16 cellular contexts compared by ENCODE assay signal in genomic region chr17:50637829-50638571, GRCh38. TPM values are rescaled to one million over a fixed set of nuclear protein-coding genes. Genes with fewer than 3 reads are reported as not detected.
DNase-seq lines count a peak whose midpoint lies in the region; ATAC-seq, FAIRE-seq and TF ChIP-seq lines count a peak whose summit lies in the region.
"Had no signal": no experiment of that assay in that cellular context is flagged by ENCODE, and none has a peak within 500 bp of the region (broad histone marks: within the 10 kb centered on the region; RNA-seq: fewer than 3 reads in every experiment).

No MANE protein-coding gene starts in this region.

- no peak for TF ChIP-seq POLR2A in endothelial cell of umbilical vein (IDR thresholded peaks at IDR 0.05; ENCODE audit: low read depth, low read length)

- H3K9me3 ChIP-seq in BLaER1: no peaks in the 10 kb centered on the region
- no peaks in the 10 kb centered on the region for H3K9me3 ChIP-seq in endothelial cell of umbilical vein (replicated peaks; ENCODE audit: control insufficient read depth, insufficient read depth, low read length)
- H3K9me3 ChIP-seq: HAP-1, vagina had no signal

- dilution Hi-C loops in endothelial cell of umbilical vein (cut with MboI; ENCODE audit: extremely low pct_ligation_motif_present, low sequenced_read_pairs): no loop called here

- no peaks in the 10 kb centered on the region for H3K36me3 ChIP-seq in BLaER1
- no peaks in the 10 kb centered on the region for H3K36me3 ChIP-seq in endothelial cell of umbilical vein (ENCODE audit: control insufficient read depth in 2 of 2, extremely low read depth in 1 of 2, insufficient read depth in 2 of 2, low read length in 2 of 2)
- H3K36me3 ChIP-seq: HAP-1, vagina had no signal

- H3K9me1 ChIP-seq in endothelial cell of umbilical vein (replicated peaks; ENCODE audit: control insufficient read depth, extremely low read depth, insufficient read depth, low read length): no peaks in the 10 kb centered on the region

- H3K27me3 Mint-ChIP-seq in nephron progenitor cell (ENCODE audit: low read depth, poor library complexity): peaks cover 68% of the 10 kb centered on the region

- POLR2A ChIA-PET in endothelial cell of umbilical vein (lab: Charles Lee): interaction anchor here (2.8 kb wide), 1 partner anchor 23 kb away, joined by 23 read pairs; no protein-coding TSS in a partner anchor

- intact Hi-C loops in endothelial cell of umbilical vein (cut with micrococcal nuclease): no loop called here

- FAIRE-seq in endothelial cell of umbilical vein (lab: Jason Lieb, UNC): no peak

- H3K4me3 ChIP-seq in BLaER1 (no peak overlapping the region), endothelial cell of umbilical vein (replicated peaks in 1 of 3; ENCODE audit: insufficient read depth in 1 of 3, low read depth in 1 of 3, low read length in 3 of 3) (no peak overlapping the region)
- H3K4me3 ChIP-seq: HAP-1, vagina had no signal

- no peaks in the 10 kb centered on the region for H3K36me3 Mint-ChIP-seq in nephron progenitor cell (ENCODE audit: low read depth)
- H3K36me3 Mint-ChIP-seq: activated naive CD4-positive, alpha-beta T cell treated with anti-CD3 and anti-CD28 coated beads, Interleukin-2, amount 50 U/mL, for 72 hours; memory B cell had no signal

- H3K27me3 ChIP-seq in BLaER1 (peaks cover 49% of the 10 kb centered on the region), endothelial cell of umbilical vein (ENCODE audit: control insufficient read depth in 2 of 2, insufficient read depth in 2 of 2, low read length in 2 of 2) (no peaks in the 10 kb centered on the region)
- H3K27me3 ChIP-seq: vagina had no signal

- no peaks in the 10 kb centered on the region for H3K9me3 Mint-ChIP-seq in nephron progenitor cell
- H3K9me3 Mint-ChIP-seq: activated naive CD4-positive, alpha-beta T cell treated with anti-CD3 and anti-CD28 coated beads, Interleukin-2, amount 50 U/mL, for 72 hours; memory B cell had no signal

- peak overlapping the region; percentile 72 for H3K27ac Mint-ChIP-seq in nephron progenitor cell
- H3K27ac Mint-ChIP-seq: activated naive CD4-positive, alpha-beta T cell treated with anti-CD3 and anti-CD28 coated beads, Interleukin-2, amount 50 U/mL, for 72 hours; memory B cell had no signal

- H3K4me1 ChIP-seq in BLaER1 (peaks cover 47% of the 10 kb centered on the region), endothelial cell of umbilical vein (ENCODE audit: control insufficient read depth, extremely low read depth, insufficient read depth, low read length) (peaks cover 46% of the 10 kb centered on the region)
- H3K4me1 ChIP-seq: HAP-1 had no signal

- no TSS peak for BruUV-seq in endothelial cell of umbilical vein (replicated peaks; lab: Mats Ljungman, UMichigan)

- no peak overlapping the region for H3K9ac ChIP-seq in BLaER1
- no peak overlapping the region for H3K9ac ChIP-seq in endothelial cell of umbilical vein (replicated peaks; ENCODE audit: extremely low read depth, insufficient read depth, low read length)

- CTCF ChIA-PET in endothelial cell of umbilical vein (lab: Charles Lee): interaction anchor here (0.8 to 7.0 kb wide), 13 partner anchors 10 to 241 kb away, joined by 3 to 96 read pairs (median 7); partner anchors contain the start of gene LRRC59

- no peak overlapping the region for H2AFZ ChIP-seq in endothelial cell of umbilical vein (ENCODE audit: low read depth, low read length)

- H3K79me2 ChIP-seq in endothelial cell of umbilical vein (ENCODE audit: control insufficient read depth, insufficient read depth, low read length): no peaks in the 10 kb centered on the region

- H3K27ac ChIP-seq in BLaER1: no peak overlapping the region
- peak overlapping the region; percentile 72 for H3K27ac ChIP-seq in endothelial cell of umbilical vein (ENCODE audit: insufficient read depth, low read depth, low read length)

- peaks cover 38% of the 10 kb centered on the region for H3K4me1 Mint-ChIP-seq in nephron progenitor cell
- H3K4me1 Mint-ChIP-seq: memory B cell had no signal

- no peak for ATAC-seq in HG03442 (IDR thresholded peaks at IDR 0.05; ENCODE audit: unreplicated experiment)
- ATAC-seq: activated naive CD4-positive, alpha-beta T cell treated with anti-CD3 and anti-CD28 coated beads, Interleukin-2, amount 50 U/mL, for 72 hours had no signal

- peak overlapping the region; percentile 75 for H3K4me2 ChIP-seq in BLaER1
- peak overlapping the region; percentile 36 for H3K4me2 ChIP-seq in endothelial cell of umbilical vein (ENCODE audit: insufficient read depth, low read length)

- TF ChIP-seq CTCF in endothelial cell of umbilical vein (IDR thresholded peaks at IDR 0.05; ENCODE audit: extremely low read depth in 1 of 2, insufficient read depth in 1 of 2, low read depth in 1 of 2, low read length in 2 of 2): no peak
- TF ChIP-seq CTCF in nephron progenitor cell (IDR thresholded peaks at IDR 0.05): no peak
- no peak for TF ChIP-seq CTCF in GM10266 (IDR thresholded peaks at IDR 0.05; ENCODE audit: control insufficient read depth, insufficient read depth, low read depth, missing control alignments)

- no peak overlapping the region for H3K4me3 Mint-ChIP-seq in nephron progenitor cell
- H3K4me3 Mint-ChIP-seq: memory B cell had no signal

- H4K20me1 ChIP-seq in BLaER1 (peaks cover 29% of the 10 kb centered on the region), endothelial cell of umbilical vein (replicated peaks; ENCODE audit: control insufficient read depth, extremely low read depth, insufficient read depth, low read length) (no peaks in the 10 kb centered on the region)

- DNase-seq in NCI-H2171 treated with DMSO at 0.1 percent for 48 hours (lab: John Stamatoyannopoulos, UW): peak; percentile 71
- no peak for DNase-seq in endothelial cell of umbilical vein (ENCODE audit: low read depth, low spot score)
- no peak for DNase-seq in nephron progenitor cell
- no peak for DNase-seq in DMS79 (lab: John Stamatoyannopoulos, UW)
- DNase-seq in GM10266 (ENCODE audit: extremely low spot score): no peak
- DNase-seq in activated CD8-positive, alpha-beta memory T cell treated with anti-CD3 and anti-CD28 coated beads for 24 hours: no peak
- DNase-seq: AML-193; NCI-H1092 treated with DMSO at 0.1 percent for 48 hours; NCI-H526 treated with DMSO at 0.1 percent for 48 hours; stimulated activated CD8-positive, alpha-beta memory T cell treated with anti-CD3 and anti-CD28 coated beads, Interleukin-4, amount 100 ng/mL, for 48 hours had no signal

TF ChIP-seq in endothelial cell of umbilical vein, 7 proteins besides CTCF, POLR2A, EP300 and RAD21:
- TF ChIP-seq EZH2 (IDR thresholded peaks at IDR 0.05; ENCODE audit: borderline replicate concordance, low read depth, low read length, severe bottlenecking) (no peak), GATA2 (IDR thresholded peaks at IDR 0.05; ENCODE audit: insufficient read depth, insufficient read length, low read depth, low read length) (no peak), JUN (IDR thresholded peaks at IDR 0.05; ENCODE audit: borderline replicate concordance, insufficient read depth, insufficient read length, low read depth) (no peak), MAX (IDR thresholded peaks at IDR 0.05; ENCODE audit: insufficient read depth, insufficient read length) (no peak), POLR2AphosphoS5 (IDR thresholded peaks at IDR 0.05; ENCODE audit: insufficient read depth, low read depth, low read length) (no peak), MYC (IDR thresholded peaks at IDR 0.05; ENCODE audit: low read depth, low read length) (no peak), FOS (IDR thresholded peaks at IDR 0.05; ENCODE audit: borderline replicate concordance, insufficient read depth, low read length) (no peak)

RNA-seq across cellular contexts. Expression of gene ABCC3, which starts 3.3 kb away (rescaled TPM):
- 1.1 and 2.1 TPM in 2 replicates for total RNA-seq in endothelial cell of umbilical vein
- 2.6 and 4.2 TPM in 2 replicates for polyA plus RNA-seq in endothelial cell of umbilical vein
- 1.9 and 2.1 TPM in 2 replicates for polyA plus RNA-seq in endothelial cell of umbilical vein (2011; cell fraction: cytosol; rRNA removed)
- polyA plus RNA-seq in endothelial cell of umbilical vein (2011; cell fraction: nucleus; rRNA removed): 9.6 and 18.4 TPM in 2 replicates
- 1.4 and 1.7 TPM in 2 replicates for polyA plus RNA-seq in endothelial cell of umbilical vein (2012)
- 4.1 and 4.5 TPM in 2 replicates for polyA minus RNA-seq in endothelial cell of umbilical vein
- polyA minus RNA-seq in endothelial cell of umbilical vein (2011; cell fraction: cytosol; rRNA and poly(A)+ RNA removed): 19.9 TPM
- polyA minus RNA-seq in endothelial cell of umbilical vein (2011; cell fraction: nucleus; rRNA and poly(A)+ RNA removed): 3.0 and 5.5 TPM in 2 replicates
- total RNA-seq: activated naive CD4-positive, alpha-beta T cell treated with anti-CD3 and anti-CD28 coated beads, Interleukin-2, amount 50 U/mL, for 72 hours had no signal
